25 cellular contexts compared by ENCODE assay signal in genomic region chr1:3629561-3630160, GRCh38. TPM values are rescaled to one million over a fixed set of nuclear protein-coding genes. Genes with fewer than 3 reads are reported as not detected.
A peak's percentile ranks its signal among the peaks of the same experiment; 100 is the strongest.
DNase-seq lines count a peak whose midpoint lies in the region; TF ChIP-seq lines count a peak whose summit lies in the region.
"Had no signal": no experiment of that assay in that cellular context is flagged by ENCODE, and none has a peak within 500 bp of the region (broad histone marks: within the 10 kb centered on the region; RNA-seq: fewer than 3 reads in every experiment).

No MANE protein-coding gene starts in this region.

- H4K20me1 ChIP-seq in MM.1S (ENCODE audit: insufficient read depth, low read length) (no peaks in the 10 kb centered on the region), osteoblast (ENCODE audit: insufficient read depth, low read length) (peaks cover 5% of the 10 kb centered on the region)

- H3K4me1 Mint-ChIP-seq in Caco-2 (ENCODE audit: low read depth, unreplicated experiment) (no peaks in the 10 kb centered on the region), chondrocyte (ENCODE audit: low read depth) (peaks cover 9% of the 10 kb centered on the region)

- CTCF ChIA-PET in Caco-2 (lab: Charles Lee), result interaction anchor here (0.6 kb wide), 1 partner anchor 251 kb away, joined by 4 read pairs; no protein-coding TSS in a partner anchor

- H2AFZ ChIP-seq in MM.1S (ENCODE audit: low read length) (no peak overlapping the region), osteoblast (ENCODE audit: low read length) (no peak overlapping the region)

- H3K4me1 ChIP-seq in Caco-2 (peaks cover 6% of the 10 kb centered on the region), MM.1S (ENCODE audit: low read length) (peaks cover 34% of the 10 kb centered on the region), osteoblast (ENCODE audit: insufficient read depth, low read length) (peaks cover 5% of the 10 kb centered on the region)

- H3K9me2 ChIP-seq in MM.1S (replicated peaks; ENCODE audit: insufficient read depth, low read length), result no peaks in the 10 kb centered on the region

- H3K4me3 Mint-ChIP-seq in Caco-2 (ENCODE audit: unreplicated experiment) (no peak overlapping the region), chondrocyte (ENCODE audit: unreplicated experiment) (no peak overlapping the region)
- H3K4me3 Mint-ChIP-seq: activated CD4-positive, alpha-beta T cell treated with anti-CD3 and anti-CD28 coated beads for 36 hours; naive thymus-derived CD8-positive, alpha-beta T cell had no signal

- no peak overlapping the region for H3K27ac Mint-ChIP-seq in Caco-2 (ENCODE audit: unreplicated experiment)
- H3K27ac Mint-ChIP-seq in chondrocyte (ENCODE audit: unreplicated experiment), result no peak overlapping the region
- H3K27ac Mint-ChIP-seq: activated CD4-positive, alpha-beta T cell treated with anti-CD3 and anti-CD28 coated beads for 36 hours had no signal

- no peak for DNase-seq in Caco-2
- DNase-seq in MM.1S, result peak; percentile 67
- DNase-seq in chondrocyte (ENCODE audit: low spot score), result peak; percentile 62
- DNase-seq in osteoblast (ENCODE audit: insufficient read length, low spot score, missing footprints), result peak; percentile 29
- DNase-seq in ecto neural progenitor cell (ENCODE audit: low spot score), result no peak
- no peak for DNase-seq in NCI-H128 (lab: John Stamatoyannopoulos, UW; ENCODE audit: unreplicated experiment)
- DNase-seq in HuH-7.5 (ENCODE audit: low spot score), result no peak
- DNase-seq: activated CD4-positive, alpha-beta T cell treated with anti-CD3 and anti-CD28 coated beads for 36 hours; activated CD8-positive, alpha-beta memory T cell treated with anti-CD3 and anti-CD28 coated beads for 24 hours; activated gamma-delta T cell treated with Interleukin-2 at 50 U/mL for 16 hours; activated T-cell treated with anti-CD3 and anti-CD28 coated beads, Interleukin-2, amount 50 U/mL, for 1 hour; CD4-positive, CD25-positive, alpha-beta regulatory T cell; DMS 273 treated with DMSO at 0.1 percent for 48 hours; H7; KG1; left ventricle myocardium inferior; midbrain; naive thymus-derived CD8-positive, alpha-beta T cell; NCI-H1436; NCI-H748 treated with DMSO at 0.1 percent for 48 hours; retina; T-helper 2 cell had no signal

- H3K27me3 ChIP-seq in Caco-2 (replicated peaks; ENCODE audit: control insufficient read depth, insufficient read depth, low read length), result no peaks in the 10 kb centered on the region
- H3K27me3 ChIP-seq in MM.1S (replicated peaks; ENCODE audit: insufficient read depth, low read length), result no peaks in the 10 kb centered on the region
- no peaks in the 10 kb centered on the region for H3K27me3 ChIP-seq in osteoblast (ENCODE audit: insufficient read depth, low read length)
- H3K27me3 ChIP-seq: pancreas, upper lobe of left lung had no signal

- H3F3A ChIP-seq in MM.1S (ENCODE audit: insufficient read depth, low read length), result peaks cover 17% of the 10 kb centered on the region

- no peaks in the 10 kb centered on the region for H3K27me3 Mint-ChIP-seq in Caco-2 (ENCODE audit: insufficient read depth, unreplicated experiment)
- H3K27me3 Mint-ChIP-seq in chondrocyte (ENCODE audit: low read depth), result no peaks in the 10 kb centered on the region
- H3K27me3 Mint-ChIP-seq: activated CD4-positive, alpha-beta T cell treated with anti-CD3 and anti-CD28 coated beads for 36 hours; CD4-positive, CD25-positive, alpha-beta regulatory T cell had no signal

- H3K4me3 ChIP-seq in Caco-2 (ENCODE audit: low read depth, low read length) (no peak overlapping the region), MM.1S (ENCODE audit: low read length) (peak overlapping the region; percentile 11; the same call in 1 of the 2 replicates), osteoblast (ENCODE audit: insufficient read depth, low read length) (no peak overlapping the region)
- H3K4me3 ChIP-seq: left ventricle myocardium inferior, pancreas, upper lobe of left lung had no signal

- H3K9me3 Mint-ChIP-seq in Caco-2 (ENCODE audit: unreplicated experiment) (no peaks in the 10 kb centered on the region), chondrocyte (ENCODE audit: low read depth) (no peaks in the 10 kb centered on the region)
- H3K9me3 Mint-ChIP-seq: CD4-positive, CD25-positive, alpha-beta regulatory T cell; naive thymus-derived CD8-positive, alpha-beta T cell had no signal

- BruUV-seq in Caco-2 (replicated peaks; lab: Mats Ljungman, UMichigan), result TSS peak; percentile 25

- peak overlapping the region; percentile 62 for H3K27ac ChIP-seq in MM.1S (ENCODE audit: low read length)
- H3K27ac ChIP-seq in osteoblast (ENCODE audit: low read depth, low read length), result no peak overlapping the region
- H3K27ac ChIP-seq: epithelial cell of prostate, left ventricle myocardium inferior, pancreas, upper lobe of left lung had no signal

- H3K36me3 Mint-ChIP-seq in Caco-2 (ENCODE audit: insufficient read depth, unreplicated experiment), result peaks cover 26% of the 10 kb centered on the region
- H3K36me3 Mint-ChIP-seq in chondrocyte (ENCODE audit: low read depth), result peaks cover 16% of the 10 kb centered on the region

- peak overlapping the region; percentile 42 for H3K4me2 ChIP-seq in MM.1S (ENCODE audit: low read depth, low read length)
- no peak overlapping the region for H3K4me2 ChIP-seq in osteoblast (ENCODE audit: insufficient read depth, low read length)

- H3K36me3 ChIP-seq in Caco-2 (ENCODE audit: control insufficient read depth, insufficient read depth, low read length), result peaks cover 3% of the 10 kb centered on the region
- 0 out of 2 replicates have a peak, but pooled peaks cover 3% of the 10 kb centered on the region for H3K36me3 ChIP-seq in MM.1S (replicated peaks; ENCODE audit: insufficient read depth, low read length)
- peaks cover 37% of the 10 kb centered on the region for H3K36me3 ChIP-seq in osteoblast (ENCODE audit: insufficient read depth, low read length)

- no peak for TF ChIP-seq CTCF in Caco-2 (IDR thresholded peaks at IDR 0.05; ENCODE audit: insufficient read depth in 1 of 2, low read depth in 1 of 2, low read length in 1 of 2, severe bottlenecking in 1 of 2, unreplicated experiment in 1 of 2)
- TF ChIP-seq CTCF in MM.1S (IDR thresholded peaks at IDR 0.05; ENCODE audit: low read length), result no peak
- TF ChIP-seq CTCF in chondrocyte (IDR thresholded peaks at IDR 0.05), result no peak
- no peak for TF ChIP-seq CTCF in osteoblast (IDR thresholded peaks at IDR 0.05; ENCODE audit: extremely low read depth, low read depth, low read length)

- H3K9ac ChIP-seq in MM.1S (ENCODE audit: low read length), result no peak overlapping the region

- H3K9me3 ChIP-seq in Caco-2, result no peaks in the 10 kb centered on the region
- H3K9me3 ChIP-seq in MM.1S (replicated peaks; ENCODE audit: insufficient read depth, low read length), result no peaks in the 10 kb centered on the region
- no peaks in the 10 kb centered on the region for H3K9me3 ChIP-seq in osteoblast (ENCODE audit: low read depth, low read length)
- H3K9me3 ChIP-seq: left ventricle myocardium inferior, pancreas, upper lobe of left lung had no signal

- H3K79me2 ChIP-seq in MM.1S (ENCODE audit: low read length) (peaks cover 6% of the 10 kb centered on the region), osteoblast (ENCODE audit: insufficient read depth, low read length) (peaks cover 11% of the 10 kb centered on the region)

- POLR2A ChIA-PET in Caco-2 (lab: Charles Lee), result no interaction called here

- intact Hi-C loops in Caco-2 (cut with micrococcal nuclease; ENCODE audit: unreplicated experiment), result no loop called here

RNA-seq across cellular contexts. Expression of gene TPRG1L, which starts 4.8 kb away (rescaled TPM):
- total RNA-seq in Caco-2 (2022), result 39.0 and 43.9 TPM in 2 replicates
- total RNA-seq in chondrocyte, result 52.5 to 53.7 TPM (median 53.6 TPM) in 3 replicates
- total RNA-seq in osteoblast, result 30.9 and 35.8 TPM in 2 replicates

RNA-seq across cellular contexts. Expression of gene MEGF6, which starts 18.4 kb away (rescaled TPM):
- total RNA-seq in Caco-2 (2022) (12.1 and 13.3 TPM in 2 replicates), chondrocyte (185 to 332 TPM (median 328 TPM) in 3 replicates), osteoblast (61.9 and 85.4 TPM in 2 replicates)

RNA-seq across cellular contexts. Expression of gene WRAP73, which starts 20.2 kb away (rescaled TPM):
- 25.1 and 31.6 TPM in 2 replicates for total RNA-seq in Caco-2 (2022)
- 12.6 to 17.6 TPM (median 15.5 TPM) in 3 replicates for total RNA-seq in chondrocyte
- 9.8 and 12.4 TPM in 2 replicates for total RNA-seq in osteoblast

RNA-seq across cellular contexts. Expression of gene TP73, which starts 22.7 kb away (rescaled TPM):
- total RNA-seq in Caco-2 (2022) (11.7 and 11.9 TPM in 2 replicates), chondrocyte (0.05 to 0.58 TPM in 2 of 3 replicates, not detected in the other), osteoblast (not detected in 2 replicates)
- total RNA-seq: CD4-positive, CD25-positive, alpha-beta regulatory T cell; naive thymus-derived CD8-positive, alpha-beta T cell had no signal

Comparison
In these comparisons a context has a peak if more than half of its experiments do, and no peak if none do; other contexts are left out.
1. DNase-seq: peak in MM.1S (single experiment), chondrocyte (single experiment) and osteoblast (single experiment); none in Caco-2 (0 of 2), ecto neural progenitor cell (single experiment), NCI-H128 (single experiment) and HuH-7.5 (single experiment).